1 cellular context compared by ENCODE assay signal in genomic region chr1:16054598-16055540, GRCh38.
TF ChIP-seq lines count a peak whose summit lies in the region.

No MANE protein-coding gene starts in this region.

TF ChIP-seq in IMR-90, 13 proteins besides CTCF, POLR2A, EP300 and RAD21:
- TF ChIP-seq MAFK (IDR thresholded peaks at IDR 0.05; ENCODE audit: low read depth, low read length) (no peak), NFE2L2 (IDR thresholded peaks at IDR 0.05; ENCODE audit: low read depth, low read length) (no peak)
